In the genomic region with DNA sequence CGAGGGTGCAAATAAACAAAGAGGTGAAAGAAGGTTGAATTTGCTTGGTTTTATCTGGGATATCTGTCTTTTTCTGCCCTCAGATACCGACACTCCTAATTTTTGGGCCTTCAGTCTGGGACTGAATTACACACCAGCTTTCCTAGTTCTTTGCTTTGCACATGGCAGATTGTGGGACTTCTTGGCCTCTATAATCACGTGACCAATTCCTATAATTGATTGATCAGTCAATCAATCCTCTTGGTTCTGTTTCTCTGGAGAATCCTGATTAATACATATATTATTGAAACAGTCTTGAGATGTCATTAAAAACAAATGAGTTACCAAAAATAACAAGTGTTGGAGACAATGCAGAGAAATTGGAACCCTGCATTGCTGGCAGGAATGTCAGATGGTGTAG, we compare ENCODE assay signal across 39 cellular contexts.
"Had no signal": no experiment of that assay in that cellular context is flagged by ENCODE, and none has a peak within 500 bp of the region (broad histone marks: within the 10 kb centered on the region; RNA-seq: fewer than 3 reads in every experiment).

No MANE protein-coding gene starts in this region.

- H3K4me1 ChIP-seq: adrenal gland, ascending aorta, body of pancreas, breast epithelium had no signal

- H3K27me3 Mint-ChIP-seq: activated naive CD4-positive, alpha-beta T cell treated with anti-CD3 and anti-CD28 coated beads, Interleukin-2, amount 10 ng/mL, durations not matched to agents 7 days and 5 days had no signal

- H3K27me3 ChIP-seq: adrenal gland, ascending aorta, body of pancreas, brain microvascular endothelial cell, breast epithelium, cardiac muscle cell had no signal

- H3K4me3 ChIP-seq: adrenal gland, ascending aorta, body of pancreas, breast epithelium, cardiac muscle cell had no signal

- H3K27ac Mint-ChIP-seq: activated naive CD4-positive, alpha-beta T cell treated with anti-CD3 and anti-CD28 coated beads for 36 hours; activated naive CD4-positive, alpha-beta T cell treated with anti-CD3 and anti-CD28 coated beads, Interleukin-2, amount 10 ng/mL, durations not matched to agents 7 days and 5 days; activated naive CD4-positive, alpha-beta T cell treated with anti-CD3 and anti-CD28 coated beads, Interleukin-2, amount 50 U/mL, for 24 hours; activated naive CD4-positive, alpha-beta T cell treated with anti-CD3 and anti-CD28 coated beads, Interleukin-2, amount 50 U/mL, for 72 hours; activated naive CD8-positive, alpha-beta T cell; activated naive CD8-positive, alpha-beta T cell treated with anti-CD3 and anti-CD28 coated beads for 36 hours; activated naive CD8-positive, alpha-beta T cell treated with anti-CD3 and anti-CD28 coated beads, Interleukin-2, amount 10 ng/mL, durations not matched to agents 7 days and 5 days; activated naive CD8-positive, alpha-beta T cell treated with anti-CD3 and anti-CD28 coated beads, Interleukin-2, amount 50 U/mL, for 24 hours; activated T-cell treated with anti-CD3 and anti-CD28 coated beads, Interleukin-2, amount 50 U/mL, for 24 hours; activated T-cell treated with anti-CD3 and anti-CD28 coated beads, Interleukin-2, amount 50 U/mL, for 72 hours; activated T-helper 1 cell treated with anti-CD3 and anti-CD28 coated beads, Interleukin-12 subunit alpha, Interleukin-12 subunit beta, Interleukin-2, Interleukin-4 antibody, amounts not matched to agents 30 ng/mL and 10 ng/mL and 1 ng/mL, durations not matched to agents 14 hours and 24 hours and 36 hours; activated T-helper 17 cell treated with anti-CD3 and anti-CD28 coated beads, Interleukin-2, amount 50 U/mL, for 72 hours; activated T-helper 2 cell treated with anti-CD3 and anti-CD28 coated beads, Interferon-gamma antibody, Interleukin-2, Interleukin-4, amounts not matched to agents 10 μg/mL and 5 μg/mL and 100 μg/mL, durations not matched to agents 14 hours and 24 hours and 36 hours had no signal

- H3K9me3 Mint-ChIP-seq: activated naive CD4-positive, alpha-beta T cell treated with anti-CD3 and anti-CD28 coated beads, Interleukin-2, amount 50 U/mL, for 24 hours; activated naive CD8-positive, alpha-beta T cell treated with anti-CD3 and anti-CD28 coated beads for 36 hours; activated naive CD8-positive, alpha-beta T cell treated with anti-CD3 and anti-CD28 coated beads, Interleukin-2, amount 10 ng/mL, durations not matched to agents 7 days and 5 days; activated naive CD8-positive, alpha-beta T cell treated with anti-CD3 and anti-CD28 coated beads, Interleukin-2, amount 50 U/mL, for 24 hours; activated T-cell treated with anti-CD3 and anti-CD28 coated beads, Interleukin-2, amount 50 U/mL, for 24 hours; activated T-cell treated with anti-CD3 and anti-CD28 coated beads, Interleukin-2, amount 50 U/mL, for 72 hours; activated T-helper 1 cell treated with anti-CD3 and anti-CD28 coated beads, Interleukin-12 subunit alpha, Interleukin-12 subunit beta, Interleukin-2, Interleukin-4 antibody, amounts not matched to agents 30 ng/mL and 10 ng/mL and 1 ng/mL, durations not matched to agents 14 hours and 24 hours and 36 hours; activated T-helper 17 cell treated with anti-CD3 and anti-CD28 coated beads, Interleukin-2, amount 50 U/mL, for 72 hours; activated T-helper 2 cell treated with anti-CD3 and anti-CD28 coated beads, Interferon-gamma antibody, Interleukin-2, Interleukin-4, amounts not matched to agents 10 μg/mL and 5 μg/mL and 100 μg/mL, durations not matched to agents 14 hours and 24 hours and 36 hours; central memory CD8-positive, alpha-beta T cell had no signal

- H3K27ac ChIP-seq: adrenal gland, ascending aorta, body of pancreas, brain microvascular endothelial cell, breast epithelium, cardiac muscle cell had no signal

- H3K36me3 Mint-ChIP-seq: activated naive CD4-positive, alpha-beta T cell treated with anti-CD3 and anti-CD28 coated beads, Interleukin-2, amount 10 ng/mL, durations not matched to agents 7 days and 5 days; activated naive CD8-positive, alpha-beta T cell treated with anti-CD3 and anti-CD28 coated beads, Interleukin-2, amount 10 ng/mL, durations not matched to agents 7 days and 5 days; brain had no signal

- H3K4me1 Mint-ChIP-seq: activated naive CD4-positive, alpha-beta T cell treated with anti-CD3 and anti-CD28 coated beads, Interleukin-2, amount 10 ng/mL, durations not matched to agents 7 days and 5 days; activated naive CD4-positive, alpha-beta T cell treated with anti-CD3 and anti-CD28 coated beads, Interleukin-2, amount 50 U/mL, for 24 hours; activated naive CD8-positive, alpha-beta T cell treated with anti-CD3 and anti-CD28 coated beads for 36 hours; activated naive CD8-positive, alpha-beta T cell treated with anti-CD3 and anti-CD28 coated beads, Interleukin-2, amount 10 ng/mL, durations not matched to agents 7 days and 5 days; activated naive CD8-positive, alpha-beta T cell treated with anti-CD3 and anti-CD28 coated beads, Interleukin-2, amount 50 U/mL, for 24 hours; activated T-helper 17 cell treated with anti-CD3 and anti-CD28 coated beads, Interleukin-2, amount 50 U/mL, for 72 hours; central memory CD8-positive, alpha-beta T cell had no signal

- H3K36me3 ChIP-seq: adrenal gland, ascending aorta, brain microvascular endothelial cell, breast epithelium, cardiac muscle cell had no signal

- ATAC-seq: activated naive CD4-positive, alpha-beta T cell treated with anti-CD3 and anti-CD28 coated beads, Interleukin-2, amount 50 U/mL, for 72 hours; activated naive CD8-positive, alpha-beta T cell treated with anti-CD3 and anti-CD28 coated beads, Interleukin-2, amount 50 U/mL, for 24 hours; activated T-cell treated with anti-CD3 and anti-CD28 coated beads, Interleukin-2, amount 50 U/mL, for 4 hours; activated T-cell treated with anti-CD3 and anti-CD28 coated beads, Interleukin-2, amount 50 U/mL, for 72 hours; activated T-helper 17 cell treated with anti-CD3 and anti-CD28 coated beads, Interleukin-2, amount 50 U/mL, for 72 hours; body of pancreas had no signal

- H3K9me3 ChIP-seq: adrenal gland, ascending aorta, body of pancreas, breast epithelium had no signal

- DNase-seq: activated effector memory CD4-positive, alpha-beta T cell treated with anti-CD3 and anti-CD28 coated beads, Interleukin-2, amount 50 U/mL, for 16 hours; activated effector memory CD4-positive, alpha-beta T cell treated with Interleukin-2 at 50 U/mL for 16 hours; activated gamma-delta T cell; activated gamma-delta T cell treated with Interleukin-2 at 50 U/mL for 16 hours; activated naive CD4-positive, alpha-beta T cell; activated naive CD4-positive, alpha-beta T cell treated with anti-CD3 and anti-CD28 coated beads for 36 hours; activated naive CD4-positive, alpha-beta T cell treated with anti-CD3 and anti-CD28 coated beads, Interleukin-2, amount 10 ng/mL, durations not matched to agents 7 days and 5 days; activated naive CD4-positive, alpha-beta T cell treated with anti-CD3 and anti-CD28 coated beads, Interleukin-2, amount 50 U/mL, for 16 hours; activated naive CD4-positive, alpha-beta T cell treated with Interleukin-2 at 50 U/mL for 16 hours; activated naive CD8-positive, alpha-beta T cell treated with anti-CD3 and anti-CD28 coated beads for 36 hours; activated naive CD8-positive, alpha-beta T cell treated with anti-CD3 and anti-CD28 coated beads, Interleukin-2, amount 10 ng/mL, durations not matched to agents 7 days and 5 days; activated naive CD8-positive, alpha-beta T cell treated with anti-CD3 and anti-CD28 coated beads, Interleukin-2, amount 50 U/mL, for 24 hours; activated T-cell treated with anti-CD3 and anti-CD28 coated beads, Interleukin-2, amount 50 U/mL, for 24 hours; activated T-cell treated with anti-CD3 and anti-CD28 coated beads, Interleukin-2, amount 50 U/mL, for 4 hours; activated T-cell treated with anti-CD3 and anti-CD28 coated beads, Interleukin-2, amount 50 U/mL, for 48 hours; activated T-cell treated with anti-CD3 and anti-CD28 coated beads, Interleukin-2, amount 50 U/mL, for 72 hours; adrenal gland; amniotic stem cell; amygdala; anterior cingulate cortex; aorta; body of pancreas; brain microvascular endothelial cell; caudate nucleus; central memory CD4-positive, alpha-beta T cell; cerebellar nuclear complex had no signal

- FAIRE-seq: astrocyte, bronchial epithelial cell had no signal

- H3K4me3 Mint-ChIP-seq: activated naive CD4-positive, alpha-beta T cell treated with anti-CD3 and anti-CD28 coated beads for 36 hours; activated naive CD4-positive, alpha-beta T cell treated with anti-CD3 and anti-CD28 coated beads, Interleukin-2, amount 10 ng/mL, durations not matched to agents 7 days and 5 days; activated naive CD4-positive, alpha-beta T cell treated with anti-CD3 and anti-CD28 coated beads, Interleukin-2, amount 50 U/mL, for 24 hours; activated naive CD8-positive, alpha-beta T cell; activated naive CD8-positive, alpha-beta T cell treated with anti-CD3 and anti-CD28 coated beads for 36 hours; activated naive CD8-positive, alpha-beta T cell treated with anti-CD3 and anti-CD28 coated beads, Interleukin-2, amount 10 ng/mL, durations not matched to agents 7 days and 5 days; activated naive CD8-positive, alpha-beta T cell treated with anti-CD3 and anti-CD28 coated beads, Interleukin-2, amount 50 U/mL, for 24 hours; activated T-cell treated with anti-CD3 and anti-CD28 coated beads, Interleukin-2, amount 50 U/mL, for 24 hours; activated T-cell treated with anti-CD3 and anti-CD28 coated beads, Interleukin-2, amount 50 U/mL, for 4 hours; activated T-cell treated with anti-CD3 and anti-CD28 coated beads, Interleukin-2, amount 50 U/mL, for 72 hours; activated T-helper 1 cell treated with anti-CD3 and anti-CD28 coated beads, Interleukin-12 subunit alpha, Interleukin-12 subunit beta, Interleukin-2, Interleukin-4 antibody, amounts not matched to agents 30 ng/mL and 10 ng/mL and 1 ng/mL, durations not matched to agents 14 hours and 24 hours and 36 hours; activated T-helper 17 cell treated with anti-CD3 and anti-CD28 coated beads, Interleukin-2, amount 50 U/mL, for 72 hours; brain; central memory CD8-positive, alpha-beta T cell had no signal
